ENCODE assay signal across 1 cellular context in genomic region chr13:112711528-112712265, GRCh38.
A peak's percentile ranks its signal among the peaks of the same experiment; 100 is the strongest.
TF ChIP-seq lines count a peak whose summit lies in the region.

No MANE protein-coding gene starts in this region.

TF ChIP-seq in HEK293, 187 proteins besides CTCF, POLR2A, EP300 and RAD21 (continued from another document and continues in another):
- TF ChIP-seq ZNF18 (tag by site-specific recombination; IDR thresholded peaks at IDR 0.05) (no peak), ZNF292 (tag by site-specific recombination; IDR thresholded peaks at IDR 0.05; ENCODE audit: borderline replicate concordance, low read depth) (no peak), OVOL3 (tag by site-specific recombination; IDR thresholded peaks at IDR 0.05) (no peak), ZNF610 (tag by site-specific recombination; IDR thresholded peaks at IDR 0.05; ENCODE audit: borderline replicate concordance) (peak; percentile 90; the same call in 1 of the 2 replicates), EGR2 (tag by site-specific recombination; IDR thresholded peaks at IDR 0.05; ENCODE audit: low read depth) (peak; percentile 51; the same call in 1 of the 2 replicates), ZNF23 (tag by site-specific recombination; IDR thresholded peaks at IDR 0.05; ENCODE audit: borderline replicate concordance) (no peak), SP2 (tag by site-specific recombination; IDR thresholded peaks at IDR 0.05) (0 out of 2 replicates have a peak, but pooled peaks have one; percentile 17), OSR2 (tag by site-specific recombination; IDR thresholded peaks at IDR 0.05) (peak; percentile 76), ZNF701 (tag by site-specific recombination; IDR thresholded peaks at IDR 0.05) (no peak), ZNF791 (tag by site-specific recombination; IDR thresholded peaks at IDR 0.05) (no peak), ZNF560 (tag by site-specific recombination; IDR thresholded peaks at IDR 0.05; ENCODE audit: borderline replicate concordance) (no peak), MEIS1 (CRISPR knock-in tag; IDR thresholded peaks at IDR 0.05; ENCODE audit: borderline replicate concordance) (no peak), ZNF501 (tag by site-specific recombination; IDR thresholded peaks at IDR 0.05) (peak; percentile 71), WT1 (tag by site-specific recombination; IDR thresholded peaks at IDR 0.05) (peak; percentile 70), GLIS1 (tag by site-specific recombination; IDR thresholded peaks at IDR 0.05) (peak; percentile 57), FEZF1 (tag by site-specific recombination; IDR thresholded peaks at IDR 0.05) (no peak; the same call in 1 of the 2 replicates), ZNF580 (tag by site-specific recombination; IDR thresholded peaks at IDR 0.05) (no peak), ZNF48 (tag by site-specific recombination; IDR thresholded peaks at IDR 0.05) (no peak), ZNF707 (tag by site-specific recombination; IDR thresholded peaks at IDR 0.05) (no peak), ZFP41 (tag by site-specific recombination; IDR thresholded peaks at IDR 0.05; ENCODE audit: borderline replicate concordance) (no peak), ZNF837 (tag by site-specific recombination; IDR thresholded peaks at IDR 0.05) (no peak), GLIS2 (tag by site-specific recombination; IDR thresholded peaks at IDR 0.05) (peak; percentile 52; the same call in 1 of the 2 replicates), SETDB1 (IDR thresholded peaks at IDR 0.05; ENCODE audit: insufficient read length, low read length) (no peak), ZFHX2 (tag by site-specific recombination; conservative IDR thresholded peaks at IDR 0.05) (peak; percentile 72), ZNF629 (tag by site-specific recombination; IDR thresholded peaks at IDR 0.05) (peak; percentile 70), ZBTB49 (tag by site-specific recombination; IDR thresholded peaks at IDR 0.05; ENCODE audit: low read depth) (no peak), ZNF785 (tag by site-specific recombination; IDR thresholded peaks at IDR 0.05) (no peak), ZNF513 (tag by site-specific recombination; IDR thresholded peaks at IDR 0.05) (no peak), HIC1 (tag by site-specific recombination; IDR thresholded peaks at IDR 0.05) (peak; percentile 72; the same call in 1 of the 2 replicates), ZBTB6 (tag by site-specific recombination; IDR thresholded peaks at IDR 0.05) (peak; percentile 85), PRDM1 (tag by site-specific recombination; IDR thresholded peaks at IDR 0.05) (no peak), ZBTB8A (tag by site-specific recombination; IDR thresholded peaks at IDR 0.05) (peak; percentile 95), ZBTB17 (tag by site-specific recombination; IDR thresholded peaks at IDR 0.05) (peak; percentile 97), ZBTB20 (tag by site-specific recombination; IDR thresholded peaks at IDR 0.05) (peak; percentile 98), ZNF518A (tag by site-specific recombination; conservative IDR thresholded peaks at IDR 0.05; ENCODE audit: low read depth) (0 out of 2 replicates have a peak, but pooled peaks have one; percentile 17), ZNF157 (tag by site-specific recombination; IDR thresholded peaks at IDR 0.05) (no peak), ZSCAN30 (tag by site-specific recombination; IDR thresholded peaks at IDR 0.05) (peak; percentile 86), KLF1 (tag by site-specific recombination; IDR thresholded peaks at IDR 0.05) (peak; percentile 43; the same call in 1 of the 2 replicates), KLF17 (tag by site-specific recombination; IDR thresholded peaks at IDR 0.05) (peak; percentile 80), ATF2 (tag by site-specific recombination; IDR thresholded peaks at IDR 0.05; ENCODE audit: low read depth) (no peak), BCL6B (tag by site-specific recombination; IDR thresholded peaks at IDR 0.05) (no peak), RBAK (tag by site-specific recombination; IDR thresholded peaks at IDR 0.05) (no peak)
